In the genomic region with DNA sequence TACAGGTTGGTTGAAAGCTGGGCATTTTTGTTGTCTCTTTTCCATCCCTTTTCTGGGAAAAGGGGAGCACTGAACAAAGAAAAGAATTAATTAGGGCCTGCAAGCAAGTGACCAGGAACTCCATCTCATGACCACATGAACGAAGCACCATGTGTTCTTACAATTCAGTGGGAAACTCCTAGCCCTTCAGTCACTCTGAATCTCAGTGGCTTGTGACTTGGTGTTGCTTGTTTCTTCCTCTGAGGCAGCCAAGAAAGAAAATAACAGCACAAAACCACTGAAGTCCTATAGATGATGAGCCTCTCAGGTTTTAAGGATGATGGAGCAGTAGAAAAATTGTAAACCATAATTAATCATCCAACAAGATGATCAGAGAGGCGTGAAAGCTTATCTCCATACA, we compare ENCODE assay signal across 1 cellular context.
TF ChIP-seq lines count a peak whose summit lies in the region.

No MANE protein-coding gene starts in this region.

TF ChIP-seq in GM12878, 131 proteins besides CTCF, POLR2A, EP300 and RAD21 (continued from another document and continues in another):
- TF ChIP-seq, protein P1, sequence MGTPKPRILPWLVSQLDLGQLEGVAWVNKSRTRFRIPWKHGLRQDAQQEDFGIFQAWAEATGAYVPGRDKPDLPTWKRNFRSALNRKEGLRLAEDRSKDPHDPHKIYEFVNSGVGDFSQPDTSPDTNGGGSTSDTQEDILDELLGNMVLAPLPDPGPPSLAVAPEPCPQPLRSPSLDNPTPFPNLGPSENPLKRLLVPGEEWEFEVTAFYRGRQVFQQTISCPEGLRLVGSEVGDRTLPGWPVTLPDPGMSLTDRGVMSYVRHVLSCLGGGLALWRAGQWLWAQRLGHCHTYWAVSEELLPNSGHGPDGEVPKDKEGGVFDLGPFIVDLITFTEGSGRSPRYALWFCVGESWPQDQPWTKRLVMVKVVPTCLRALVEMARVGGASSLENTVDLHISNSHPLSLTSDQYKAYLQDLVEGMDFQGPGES (IDR thresholded peaks at IDR 0.05) = no peak
- TF ChIP-seq CHD1 (IDR thresholded peaks at IDR 0.05; ENCODE audit: low read depth, low read length) = no peak
- no peak for TF ChIP-seq NFYA (IDR thresholded peaks at IDR 0.05; ENCODE audit: borderline replicate concordance, low read depth, low read length)
- TF ChIP-seq, protein P2, sequence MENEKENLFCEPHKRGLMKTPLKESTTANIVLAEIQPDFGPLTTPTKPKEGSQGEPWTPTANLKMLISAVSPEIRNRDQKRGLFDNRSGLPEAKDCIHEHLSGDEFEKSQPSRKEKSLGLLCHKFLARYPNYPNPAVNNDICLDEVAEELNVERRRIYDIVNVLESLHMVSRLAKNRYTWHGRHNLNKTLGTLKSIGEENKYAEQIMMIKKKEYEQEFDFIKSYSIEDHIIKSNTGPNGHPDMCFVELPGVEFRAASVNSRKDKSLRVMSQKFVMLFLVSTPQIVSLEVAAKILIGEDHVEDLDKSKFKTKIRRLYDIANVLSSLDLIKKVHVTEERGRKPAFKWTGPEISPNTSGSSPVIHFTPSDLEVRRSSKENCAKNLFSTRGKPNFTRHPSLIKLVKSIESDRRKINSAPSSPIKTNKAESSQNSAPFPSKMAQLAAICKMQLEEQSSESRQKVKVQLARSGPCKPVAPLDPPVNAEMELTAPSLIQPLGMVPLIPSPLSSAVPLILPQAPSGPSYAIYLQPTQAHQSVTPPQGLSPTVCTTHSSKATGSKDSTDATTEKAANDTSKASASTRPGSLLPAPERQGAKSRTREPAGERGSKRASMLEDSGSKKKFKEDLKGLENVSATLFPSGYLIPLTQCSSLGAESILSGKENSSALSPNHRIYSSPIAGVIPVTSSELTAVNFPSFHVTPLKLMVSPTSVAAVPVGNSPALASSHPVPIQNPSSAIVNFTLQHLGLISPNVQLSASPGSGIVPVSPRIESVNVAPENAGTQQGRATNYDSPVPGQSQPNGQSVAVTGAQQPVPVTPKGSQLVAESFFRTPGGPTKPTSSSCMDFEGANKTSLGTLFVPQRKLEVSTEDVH (IDR thresholded peaks at IDR 0.05; ENCODE audit: low read depth, partially characterized antibody) = no peak
- TF ChIP-seq ETV6 (conservative IDR thresholded peaks at IDR 0.05 in 1 of 2, IDR thresholded peaks at IDR 0.05 in 1 of 2; ENCODE audit: borderline replicate concordance in 1 of 2, low read depth in 1 of 2) = no peak
- TF ChIP-seq HCFC1 (IDR thresholded peaks at IDR 0.05; ENCODE audit: low read length) = no peak
- TF ChIP-seq, protein P3, sequence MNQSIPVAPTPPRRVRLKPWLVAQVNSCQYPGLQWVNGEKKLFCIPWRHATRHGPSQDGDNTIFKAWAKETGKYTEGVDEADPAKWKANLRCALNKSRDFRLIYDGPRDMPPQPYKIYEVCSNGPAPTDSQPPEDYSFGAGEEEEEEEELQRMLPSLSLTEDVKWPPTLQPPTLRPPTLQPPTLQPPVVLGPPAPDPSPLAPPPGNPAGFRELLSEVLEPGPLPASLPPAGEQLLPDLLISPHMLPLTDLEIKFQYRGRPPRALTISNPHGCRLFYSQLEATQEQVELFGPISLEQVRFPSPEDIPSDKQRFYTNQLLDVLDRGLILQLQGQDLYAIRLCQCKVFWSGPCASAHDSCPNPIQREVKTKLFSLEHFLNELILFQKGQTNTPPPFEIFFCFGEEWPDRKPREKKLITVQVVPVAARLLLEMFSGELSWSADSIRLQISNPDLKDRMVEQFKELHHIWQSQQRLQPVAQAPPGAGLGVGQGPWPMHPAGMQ (IDR thresholded peaks at IDR 0.05; ENCODE audit: borderline replicate concordance) = no peak
- no peak for TF ChIP-seq MEF2B (IDR thresholded peaks at IDR 0.05; ENCODE audit: partially characterized antibody, poor library complexity, severe bottlenecking)
- TF ChIP-seq YY1 (IDR thresholded peaks at IDR 0.05; ENCODE audit: low read depth, low read length) = no peak
- TF ChIP-seq, protein P4, sequence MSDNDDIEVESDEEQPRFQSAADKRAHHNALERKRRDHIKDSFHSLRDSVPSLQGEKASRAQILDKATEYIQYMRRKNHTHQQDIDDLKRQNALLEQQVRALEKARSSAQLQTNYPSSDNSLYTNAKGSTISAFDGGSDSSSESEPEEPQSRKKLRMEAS (IDR thresholded peaks at IDR 0.05; ENCODE audit: low read depth, low read length) = no peak
- TF ChIP-seq, protein P5, sequence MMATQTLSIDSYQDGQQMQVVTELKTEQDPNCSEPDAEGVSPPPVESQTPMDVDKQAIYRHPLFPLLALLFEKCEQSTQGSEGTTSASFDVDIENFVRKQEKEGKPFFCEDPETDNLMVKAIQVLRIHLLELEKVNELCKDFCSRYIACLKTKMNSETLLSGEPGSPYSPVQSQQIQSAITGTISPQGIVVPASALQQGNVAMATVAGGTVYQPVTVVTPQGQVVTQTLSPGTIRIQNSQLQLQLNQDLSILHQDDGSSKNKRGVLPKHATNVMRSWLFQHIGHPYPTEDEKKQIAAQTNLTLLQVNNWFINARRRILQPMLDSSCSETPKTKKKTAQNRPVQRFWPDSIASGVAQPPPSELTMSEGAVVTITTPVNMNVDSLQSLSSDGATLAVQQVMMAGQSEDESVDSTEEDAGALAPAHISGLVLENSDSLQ (IDR thresholded peaks at IDR 0.05) = peak; percentile 47
- 0 out of 2 replicates have a peak, but pooled peaks have one; percentile 3 for TF ChIP-seq IKZF1 (conservative IDR thresholded peaks at IDR 0.05)
- TF ChIP-seq, protein P6, sequence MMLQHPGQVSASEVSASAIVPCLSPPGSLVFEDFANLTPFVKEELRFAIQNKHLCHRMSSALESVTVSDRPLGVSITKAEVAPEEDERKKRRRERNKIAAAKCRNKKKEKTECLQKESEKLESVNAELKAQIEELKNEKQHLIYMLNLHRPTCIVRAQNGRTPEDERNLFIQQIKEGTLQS (IDR thresholded peaks at IDR 0.05; ENCODE audit: borderline replicate concordance, extremely low read depth, low read depth, low read length) = no peak
- TF ChIP-seq, protein P7, sequence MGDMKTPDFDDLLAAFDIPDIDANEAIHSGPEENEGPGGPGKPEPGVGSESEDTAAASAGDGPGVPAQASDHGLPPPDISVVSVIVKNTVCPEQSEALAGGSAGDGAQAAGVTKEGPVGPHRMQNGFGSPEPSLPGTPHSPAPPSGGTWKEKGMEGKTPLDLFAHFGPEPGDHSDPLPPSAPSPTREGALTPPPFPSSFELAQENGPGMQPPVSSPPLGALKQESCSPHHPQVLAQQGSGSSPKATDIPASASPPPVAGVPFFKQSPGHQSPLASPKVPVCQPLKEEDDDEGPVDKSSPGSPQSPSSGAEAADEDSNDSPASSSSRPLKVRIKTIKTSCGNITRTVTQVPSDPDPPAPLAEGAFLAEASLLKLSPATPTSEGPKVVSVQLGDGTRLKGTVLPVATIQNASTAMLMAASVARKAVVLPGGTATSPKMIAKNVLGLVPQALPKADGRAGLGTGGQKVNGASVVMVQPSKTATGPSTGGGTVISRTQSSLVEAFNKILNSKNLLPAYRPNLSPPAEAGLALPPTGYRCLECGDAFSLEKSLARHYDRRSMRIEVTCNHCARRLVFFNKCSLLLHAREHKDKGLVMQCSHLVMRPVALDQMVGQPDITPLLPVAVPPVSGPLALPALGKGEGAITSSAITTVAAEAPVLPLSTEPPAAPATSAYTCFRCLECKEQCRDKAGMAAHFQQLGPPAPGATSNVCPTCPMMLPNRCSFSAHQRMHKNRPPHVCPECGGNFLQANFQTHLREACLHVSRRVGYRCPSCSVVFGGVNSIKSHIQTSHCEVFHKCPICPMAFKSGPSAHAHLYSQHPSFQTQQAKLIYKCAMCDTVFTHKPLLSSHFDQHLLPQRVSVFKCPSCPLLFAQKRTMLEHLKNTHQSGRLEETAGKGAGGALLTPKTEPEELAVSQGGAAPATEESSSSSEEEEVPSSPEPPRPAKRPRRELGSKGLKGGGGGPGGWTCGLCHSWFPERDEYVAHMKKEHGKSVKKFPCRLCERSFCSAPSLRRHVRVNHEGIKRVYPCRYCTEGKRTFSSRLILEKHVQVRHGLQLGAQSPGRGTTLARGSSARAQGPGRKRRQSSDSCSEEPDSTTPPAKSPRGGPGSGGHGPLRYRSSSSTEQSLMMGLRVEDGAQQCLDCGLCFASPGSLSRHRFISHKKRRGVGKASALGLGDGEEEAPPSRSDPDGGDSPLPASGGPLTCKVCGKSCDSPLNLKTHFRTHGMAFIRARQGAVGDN (IDR thresholded peaks at IDR 0.05) = peak; percentile 42
- no peak for TF ChIP-seq NR2C1 (IDR thresholded peaks at IDR 0.05)
- no peak for TF ChIP-seq POLR2AphosphoS2 (IDR thresholded peaks at IDR 0.05; ENCODE audit: low read depth, low read length)
- no peak for TF ChIP-seq BACH1 (IDR thresholded peaks at IDR 0.05; ENCODE audit: borderline replicate concordance)
- TF ChIP-seq ZNF217 (IDR thresholded peaks at IDR 0.05) = no peak
- TF ChIP-seq FOS (IDR thresholded peaks at IDR 0.05; ENCODE audit: borderline replicate concordance, extremely low read depth, insufficient read length) = no peak
- TF ChIP-seq SMC3 (IDR thresholded peaks at IDR 0.05; ENCODE audit: borderline replicate concordance, low read length) = no peak
- no peak for TF ChIP-seq ZNF384 (IDR thresholded peaks at IDR 0.05; ENCODE audit: borderline replicate concordance, low read depth, low read length)
- peak; percentile 27; the same call in 1 of the 2 replicates for TF ChIP-seq TAF1 (IDR thresholded peaks at IDR 0.05; ENCODE audit: borderline replicate concordance, low read depth, low read length)
- no peak for TF ChIP-seq WRNIP1 (IDR thresholded peaks at IDR 0.05; ENCODE audit: borderline replicate concordance, low read depth, low read length)
- TF ChIP-seq, protein P8, sequence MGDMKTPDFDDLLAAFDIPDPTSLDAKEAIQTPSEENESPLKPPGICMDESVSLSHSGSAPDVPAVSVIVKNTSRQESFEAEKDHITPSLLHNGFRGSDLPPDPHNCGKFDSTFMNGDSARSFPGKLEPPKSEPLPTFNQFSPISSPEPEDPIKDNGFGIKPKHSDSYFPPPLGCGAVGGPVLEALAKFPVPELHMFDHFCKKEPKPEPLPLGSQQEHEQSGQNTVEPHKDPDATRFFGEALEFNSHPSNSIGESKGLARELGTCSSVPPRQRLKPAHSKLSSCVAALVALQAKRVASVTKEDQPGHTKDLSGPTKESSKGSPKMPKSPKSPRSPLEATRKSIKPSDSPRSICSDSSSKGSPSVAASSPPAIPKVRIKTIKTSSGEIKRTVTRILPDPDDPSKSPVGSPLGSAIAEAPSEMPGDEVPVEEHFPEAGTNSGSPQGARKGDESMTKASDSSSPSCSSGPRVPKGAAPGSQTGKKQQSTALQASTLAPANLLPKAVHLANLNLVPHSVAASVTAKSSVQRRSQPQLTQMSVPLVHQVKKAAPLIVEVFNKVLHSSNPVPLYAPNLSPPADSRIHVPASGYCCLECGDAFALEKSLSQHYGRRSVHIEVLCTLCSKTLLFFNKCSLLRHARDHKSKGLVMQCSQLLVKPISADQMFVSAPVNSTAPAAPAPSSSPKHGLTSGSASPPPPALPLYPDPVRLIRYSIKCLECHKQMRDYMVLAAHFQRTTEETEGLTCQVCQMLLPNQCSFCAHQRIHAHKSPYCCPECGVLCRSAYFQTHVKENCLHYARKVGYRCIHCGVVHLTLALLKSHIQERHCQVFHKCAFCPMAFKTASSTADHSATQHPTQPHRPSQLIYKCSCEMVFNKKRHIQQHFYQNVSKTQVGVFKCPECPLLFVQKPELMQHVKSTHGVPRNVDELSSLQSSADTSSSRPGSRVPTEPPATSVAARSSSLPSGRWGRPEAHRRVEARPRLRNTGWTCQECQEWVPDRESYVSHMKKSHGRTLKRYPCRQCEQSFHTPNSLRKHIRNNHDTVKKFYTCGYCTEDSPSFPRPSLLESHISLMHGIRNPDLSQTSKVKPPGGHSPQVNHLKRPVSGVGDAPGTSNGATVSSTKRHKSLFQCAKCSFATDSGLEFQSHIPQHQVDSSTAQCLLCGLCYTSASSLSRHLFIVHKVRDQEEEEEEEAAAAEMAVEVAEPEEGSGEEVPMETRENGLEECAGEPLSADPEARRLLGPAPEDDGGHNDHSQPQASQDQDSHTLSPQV (IDR thresholded peaks at IDR 0.05) = no peak
- TF ChIP-seq HDGF (IDR thresholded peaks at IDR 0.05) = no peak
- TF ChIP-seq NBN (IDR thresholded peaks at IDR 0.05) = no peak
- TF ChIP-seq SP1 (IDR thresholded peaks at IDR 0.05; ENCODE audit: low read depth, low read length) = no peak
- no peak for TF ChIP-seq SPI1 (IDR thresholded peaks at IDR 0.05; ENCODE audit: borderline replicate concordance, insufficient read depth, low read depth, low read length)
- TF ChIP-seq RB1 (IDR thresholded peaks at IDR 0.05; ENCODE audit: borderline replicate concordance) = no peak
- TF ChIP-seq, protein P9, sequence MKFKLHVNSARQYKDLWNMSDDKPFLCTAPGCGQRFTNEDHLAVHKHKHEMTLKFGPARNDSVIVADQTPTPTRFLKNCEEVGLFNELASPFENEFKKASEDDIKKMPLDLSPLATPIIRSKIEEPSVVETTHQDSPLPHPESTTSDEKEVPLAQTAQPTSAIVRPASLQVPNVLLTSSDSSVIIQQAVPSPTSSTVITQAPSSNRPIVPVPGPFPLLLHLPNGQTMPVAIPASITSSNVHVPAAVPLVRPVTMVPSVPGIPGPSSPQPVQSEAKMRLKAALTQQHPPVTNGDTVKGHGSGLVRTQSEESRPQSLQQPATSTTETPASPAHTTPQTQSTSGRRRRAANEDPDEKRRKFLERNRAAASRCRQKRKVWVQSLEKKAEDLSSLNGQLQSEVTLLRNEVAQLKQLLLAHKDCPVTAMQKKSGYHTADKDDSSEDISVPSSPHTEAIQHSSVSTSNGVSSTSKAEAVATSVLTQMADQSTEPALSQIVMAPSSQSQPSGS (IDR thresholded peaks at IDR 0.05; ENCODE audit: low read length) = no peak
- TF ChIP-seq CEBPB (IDR thresholded peaks at IDR 0.05; ENCODE audit: borderline replicate concordance in 1 of 2, low read depth in 2 of 2, low read length in 2 of 2) = no peak
- TF ChIP-seq STAT1 (conservative IDR thresholded peaks at IDR 0.05) = no peak
- TF ChIP-seq, protein P10, sequence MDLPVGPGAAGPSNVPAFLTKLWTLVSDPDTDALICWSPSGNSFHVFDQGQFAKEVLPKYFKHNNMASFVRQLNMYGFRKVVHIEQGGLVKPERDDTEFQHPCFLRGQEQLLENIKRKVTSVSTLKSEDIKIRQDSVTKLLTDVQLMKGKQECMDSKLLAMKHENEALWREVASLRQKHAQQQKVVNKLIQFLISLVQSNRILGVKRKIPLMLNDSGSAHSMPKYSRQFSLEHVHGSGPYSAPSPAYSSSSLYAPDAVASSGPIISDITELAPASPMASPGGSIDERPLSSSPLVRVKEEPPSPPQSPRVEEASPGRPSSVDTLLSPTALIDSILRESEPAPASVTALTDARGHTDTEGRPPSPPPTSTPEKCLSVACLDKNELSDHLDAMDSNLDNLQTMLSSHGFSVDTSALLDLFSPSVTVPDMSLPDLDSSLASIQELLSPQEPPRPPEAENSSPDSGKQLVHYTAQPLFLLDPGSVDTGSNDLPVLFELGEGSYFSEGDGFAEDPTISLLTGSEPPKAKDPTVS (IDR thresholded peaks at IDR 0.05; ENCODE audit: low read depth, low read length) = no peak
- no peak for TF ChIP-seq MEF2A (IDR thresholded peaks at IDR 0.05; ENCODE audit: insufficient read depth, low read depth, low read length)
- no peak for TF ChIP-seq ESRRA (IDR thresholded peaks at IDR 0.05; ENCODE audit: low read length)
- TF ChIP-seq SREBF1 (IDR thresholded peaks at IDR 0.05; ENCODE audit: low read length) = no peak
- TF ChIP-seq, protein P11, sequence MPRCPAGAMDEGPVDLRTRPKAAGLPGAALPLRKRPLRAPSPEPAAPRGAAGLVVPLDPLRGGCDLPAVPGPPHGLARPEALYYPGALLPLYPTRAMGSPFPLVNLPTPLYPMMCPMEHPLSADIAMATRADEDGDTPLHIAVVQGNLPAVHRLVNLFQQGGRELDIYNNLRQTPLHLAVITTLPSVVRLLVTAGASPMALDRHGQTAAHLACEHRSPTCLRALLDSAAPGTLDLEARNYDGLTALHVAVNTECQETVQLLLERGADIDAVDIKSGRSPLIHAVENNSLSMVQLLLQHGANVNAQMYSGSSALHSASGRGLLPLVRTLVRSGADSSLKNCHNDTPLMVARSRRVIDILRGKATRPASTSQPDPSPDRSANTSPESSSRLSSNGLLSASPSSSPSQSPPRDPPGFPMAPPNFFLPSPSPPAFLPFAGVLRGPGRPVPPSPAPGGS (IDR thresholded peaks at IDR 0.05; ENCODE audit: borderline replicate concordance, insufficient read depth, low read depth, low read length, poor library complexity, severe bottlenecking) = no peak
- TF ChIP-seq RAD51 (IDR thresholded peaks at IDR 0.05) = peak; percentile 46; the same call in 1 of the 2 replicates
- peak; percentile 74 for TF ChIP-seq RUNX3 (IDR thresholded peaks at IDR 0.05; ENCODE audit: low read length)
